8 cellular contexts compared by ENCODE assay signal in genomic region chr5:154039458-154039829, GRCh38. TPM values are rescaled to one million over a fixed set of nuclear protein-coding genes. Genes with fewer than 3 reads are reported as not detected.
DNase-seq lines count a peak whose midpoint lies in the region; ATAC-seq, FAIRE-seq and TF ChIP-seq lines count a peak whose summit lies in the region.

No MANE protein-coding gene starts in this region.

- ATAC-seq in T-cell (replicated peaks in 1 of 4) = no peak
- ATAC-seq in gastrocnemius medialis = no peak
- no peak for ATAC-seq in HG02885 (IDR thresholded peaks at IDR 0.05; ENCODE audit: poor library complexity, unreplicated experiment)

- POLR2A ChIA-PET in T-cell (lab: Charles Lee) = interaction anchor here (0.7 to 1.0 kb wide), 5 partner anchors 20 to 405 kb away, joined by 3 to 4 read pairs (median 3); partner anchors contain the start of gene GALNT10 (in 1 of the 2)

- intact Hi-C loops in gastrocnemius medialis (cut with DNase I; ENCODE audit: low total_unique reads) = loop anchor here (5.0 kb wide), 1 partner anchor 153 kb away; the partner anchor contains the start of gene GALNT10

- DNase-seq in GM18507 (ENCODE audit: extremely low spot score, insufficient read length, low read depth) = no peak
- no peak for DNase-seq in T-cell
- DNase-seq in fibroblast of the aortic adventitia (ENCODE audit: low read depth) = no peak
- DNase-seq in gastrocnemius medialis = no peak
- no peak for DNase-seq in GM13976 (ENCODE audit: low spot score)
- DNase-seq in COR-L47 (lab: John Stamatoyannopoulos, UW) = no peak
- no peak for DNase-seq in 8988T

- no peaks in the 10 kb centered on the region for H3K36me3 ChIP-seq in gastrocnemius medialis

- peaks cover 6% of the 10 kb centered on the region for H3K36me3 Mint-ChIP-seq in T-cell

- FAIRE-seq in GM18507 (lab: Jason Lieb, UNC) = peak; percentile 45

- H3K9me3 ChIP-seq in gastrocnemius medialis = no peaks in the 10 kb centered on the region

- peaks cover 45 to 49% of the 10 kb centered on the region in 2 donors for H3K4me1 ChIP-seq in gastrocnemius medialis

- no peaks in the 10 kb centered on the region for H3K27me3 ChIP-seq in gastrocnemius medialis

- no peak for TF ChIP-seq POLR2A in gastrocnemius medialis (IDR thresholded peaks at IDR 0.05)

- peak overlapping the region; percentile 82 to 93 (median 88) for H3K27ac ChIP-seq in gastrocnemius medialis

- peaks cover 71 to 74% (median 72%) of the 10 kb centered on the region in 3 donors for H3K4me1 Mint-ChIP-seq in T-cell

- CTCF ChIA-PET in T-cell (lab: Charles Lee) = interaction anchor here in 1 of 2 donors (0.5 to 1.7 kb wide), 5 partner anchors 33 to 151 kb away, joined by 3 to 8 read pairs (median 5); partner anchors contain the start of gene GALNT10

- H3K4me3 ChIP-seq in fibroblast of the aortic adventitia (ENCODE audit: low read depth, low read length) (peak overlapping the region; percentile 94), gastrocnemius medialis (peak overlapping the region; percentile 75 to 93 (median 82))

- H3K27ac Mint-ChIP-seq in T-cell = peak overlapping the region; percentile 94 to 95

- no peaks in the 10 kb centered on the region for H3K9me3 Mint-ChIP-seq in T-cell

- TF ChIP-seq CTCF in fibroblast of the aortic adventitia (IDR thresholded peaks at IDR 0.05; ENCODE audit: insufficient read depth, low read length) = no peak
- TF ChIP-seq CTCF in gastrocnemius medialis (IDR thresholded peaks at IDR 0.05 in 4 of 5, conservative IDR thresholded peaks at IDR 0.05 in 1 of 5) = no peak
- no peak for TF ChIP-seq CTCF in GM13976 (IDR thresholded peaks at IDR 0.05; ENCODE audit: borderline replicate concordance, control extremely low read depth, extremely low read depth, insufficient read depth, missing control alignments)

- H3K27me3 Mint-ChIP-seq in T-cell = no peaks in the 10 kb centered on the region

- H3K4me3 Mint-ChIP-seq in T-cell = peak overlapping the region; percentile 97

- in situ Hi-C loops in gastrocnemius medialis (cut with MboI; ENCODE audit: low sequenced_read_pairs in 4 of 4) = no loop called here
- in situ Hi-C loops in GM13976 (cut with MboI; ENCODE audit: low sequenced_read_pairs, unreplicated experiment) = no loop called here

RNA-seq across cellular contexts. Expression of gene MFAP3, which starts 0.7 kb away (rescaled TPM):
- total RNA-seq in T-cell (10 to 100 TPM; 15.5 to 25.1 (median 23.6) TPM), fibroblast of the aortic adventitia (ENCODE audit: low replicate concordance) (13.5 and 75.3 TPM in 2 replicates), gastrocnemius medialis (10 to 100 TPM; 25.4 to 80.5 (median 28.7) TPM)

RNA-seq across cellular contexts. Expression of gene FAM114A2, which starts 0.7 kb away (rescaled TPM):
- total RNA-seq in T-cell = 10 to 100 TPM; 28.4 to 37.3 (median 34.5) TPM
- 34.7 and 39.3 TPM in 2 replicates for total RNA-seq in fibroblast of the aortic adventitia (ENCODE audit: low replicate concordance)
- total RNA-seq in gastrocnemius medialis = 10 to 100 TPM; 12.2 to 19.0 (median 18.3) TPM
